In the genomic region with DNA sequence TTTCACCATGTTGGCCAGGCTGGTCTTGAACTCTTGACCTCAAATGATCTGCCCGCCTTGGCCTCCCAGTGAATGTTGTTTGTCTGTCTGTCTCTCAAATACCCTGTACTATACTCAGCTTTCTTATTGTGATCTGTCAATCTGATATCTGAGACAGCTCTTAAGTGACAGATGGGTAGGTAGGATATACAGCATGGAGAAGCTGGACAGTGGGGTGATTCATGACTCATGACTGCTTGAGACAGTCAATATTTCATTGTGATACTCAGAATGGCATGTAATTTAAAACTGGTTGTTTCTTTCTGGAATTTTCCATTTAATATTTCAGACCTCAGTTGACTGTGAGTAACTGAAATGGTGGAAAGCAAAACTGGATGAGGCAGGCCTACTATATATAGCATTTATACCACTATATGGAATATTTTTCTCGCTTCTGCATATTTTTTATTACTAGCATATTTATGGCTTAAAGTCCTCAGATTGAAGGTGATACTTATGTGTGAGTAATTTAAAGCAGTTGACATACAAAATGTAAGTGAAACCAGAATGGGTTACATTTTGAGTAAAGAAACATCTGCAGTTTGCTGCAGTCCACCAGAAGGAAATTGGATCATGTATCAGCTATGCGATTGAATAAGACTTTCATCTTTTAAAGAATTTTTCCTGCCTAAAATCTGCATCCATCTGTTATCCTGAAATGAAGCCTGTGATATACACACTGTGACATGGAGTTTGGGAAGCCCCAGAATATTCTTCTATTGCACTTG, we compare ENCODE assay signal across 10 cellular contexts. TPM values are rescaled to one million over a fixed set of nuclear protein-coding genes. Genes with fewer than 3 reads are reported as not detected.
DNase-seq lines count a peak whose midpoint lies in the region; ATAC-seq, FAIRE-seq and TF ChIP-seq lines count a peak whose summit lies in the region.
"Had no signal": no experiment of that assay in that cellular context is flagged by ENCODE, and none has a peak within 500 bp of the region (broad histone marks: within the 10 kb centered on the region; RNA-seq: fewer than 3 reads in every experiment).

No MANE protein-coding gene starts in this region.

- TF ChIP-seq RAD21 in GM12878 (IDR thresholded peaks at IDR 0.05; ENCODE audit: insufficient read depth, low read depth, low read length): no peak

- WGBS in GM12878 (ENCODE audit: insufficient coverage, insufficient replicate concordance, low lambda C conversion rate, missing lambda C conversion rate): 33% methylated on average over 3 of the region's 3 CpGs

- H3K4me1 ChIP-seq in GM12878 (ENCODE audit: control insufficient read depth, insufficient read depth, low read length): peaks cover 25% of the 10 kb centered on the region

- no peak overlapping the region for H3K4me3 Mint-ChIP-seq in activated T-helper 1 cell treated with anti-CD3 and anti-CD28 coated beads, Interleukin-12 subunit alpha, Interleukin-12 subunit beta, Interleukin-2, Interleukin-4 antibody, amounts not matched to agents 30 ng/mL and 10 ng/mL and 1 ng/mL, durations not matched to agents 14 hours and 24 hours and 36 hours

- H3K4me2 ChIP-seq in GM12878 (ENCODE audit: control insufficient read depth, insufficient read depth): peak overlapping the region; percentile 53; the same call in 1 of the 2 replicates
- H3K4me2 ChIP-seq: BLaER1 had no signal

- H3K36me3 Mint-ChIP-seq in activated T-helper 1 cell treated with anti-CD3 and anti-CD28 coated beads, Interleukin-12 subunit alpha, Interleukin-12 subunit beta, Interleukin-2, Interleukin-4 antibody, amounts not matched to agents 30 ng/mL and 10 ng/mL and 1 ng/mL, durations not matched to agents 14 hours and 24 hours and 36 hours (ENCODE audit: low read depth): no peaks in the 10 kb centered on the region

- H3K27ac ChIP-seq in GM12878 (ENCODE audit: control insufficient read depth, insufficient read depth): no peak overlapping the region
- H3K27ac ChIP-seq: BLaER1 had no signal

- H3K4me1 Mint-ChIP-seq in activated T-helper 1 cell treated with anti-CD3 and anti-CD28 coated beads, Interleukin-12 subunit alpha, Interleukin-12 subunit beta, Interleukin-2, Interleukin-4 antibody, amounts not matched to agents 30 ng/mL and 10 ng/mL and 1 ng/mL, durations not matched to agents 14 hours and 24 hours and 36 hours (ENCODE audit: low read depth): no peaks in the 10 kb centered on the region

- no peak overlapping the region for H3K4me3 ChIP-seq in GM12878
- H3K4me3 ChIP-seq: BLaER1 had no signal

- peaks cover 1% of the 10 kb centered on the region for H3K27me3 Mint-ChIP-seq in activated T-helper 1 cell treated with anti-CD3 and anti-CD28 coated beads, Interleukin-12 subunit alpha, Interleukin-12 subunit beta, Interleukin-2, Interleukin-4 antibody, amounts not matched to agents 30 ng/mL and 10 ng/mL and 1 ng/mL, durations not matched to agents 14 hours and 24 hours and 36 hours (ENCODE audit: insufficient read depth)

- no peaks in the 10 kb centered on the region for H3K79me2 ChIP-seq in GM12878 (ENCODE audit: control insufficient read depth, insufficient read depth, low read length)

- TF ChIP-seq POLR2A in GM12878 (IDR thresholded peaks at IDR 0.05; ENCODE audit: low read depth, low read length): no peak

- intact Hi-C loops in GM12878 (cut with micrococcal nuclease; ENCODE audit: unreplicated experiment): no loop called here
- intact Hi-C loops in activated T-helper 1 cell treated with anti-CD3 and anti-CD28 coated beads, Interleukin-12 subunit alpha, Interleukin-12 subunit beta, Interleukin-2, Interleukin-4 antibody, amounts not matched to agents 30 ng/mL and 10 ng/mL and 1 ng/mL, durations not matched to agents 14 hours and 24 hours and 36 hours (cut with micrococcal nuclease): no loop called here

- ATAC-seq in GM19452 (IDR thresholded peaks at IDR 0.05; ENCODE audit: unreplicated experiment): peak; percentile 68
- peak; percentile 70 for ATAC-seq in HG03064 (IDR thresholded peaks at IDR 0.05; ENCODE audit: low read depth, unreplicated experiment)
- ATAC-seq in GM12878: peak; percentile 73

- H3K9me3 Mint-ChIP-seq in activated T-helper 1 cell treated with anti-CD3 and anti-CD28 coated beads, Interleukin-12 subunit alpha, Interleukin-12 subunit beta, Interleukin-2, Interleukin-4 antibody, amounts not matched to agents 30 ng/mL and 10 ng/mL and 1 ng/mL, durations not matched to agents 14 hours and 24 hours and 36 hours: no peaks in the 10 kb centered on the region

- peak; percentile 49 for FAIRE-seq in GM12878 (lab: Jason Lieb, UNC)

- no peaks in the 10 kb centered on the region for H4K20me1 ChIP-seq in GM12878 (ENCODE audit: control insufficient read depth, insufficient read depth)
- H4K20me1 ChIP-seq: BLaER1 had no signal

- H2AFZ ChIP-seq in GM12878 (ENCODE audit: control insufficient read depth, low read depth, low read length): no peak overlapping the region

- SMC1A ChIA-PET in GM12878 (lab: Charles Lee; ENCODE audit: uncharacterized antibody, unreplicated experiment): interaction anchor here (1.3 kb wide), 1 partner anchor 22 kb away, joined by 4 read pairs; no protein-coding TSS in a partner anchor

- POLR2A ChIA-PET in GM12878 (lab: Charles Lee): interaction anchor here (0.7 kb wide), 1 partner anchor 14 kb away, joined by 3 read pairs; no protein-coding TSS in a partner anchor

- CTCF ChIA-PET in GM12878 (lab: Yijun Ruan, JAX): interaction anchor here (1.9 kb wide), 1 partner anchor 22 kb away, joined by 5 read pairs; no protein-coding TSS in a partner anchor

- DNase-seq in AG20443 (ENCODE audit: low spot score) (peak; percentile 16), GM12878 (ENCODE audit: low read depth, low spot score) (no peak), SHP77 treated with DMSO at 0.1 percent for 48 hours (lab: John Stamatoyannopoulos, UW) (no peak), MV-4-11 (lab: John Stamatoyannopoulos, UW) (no peak), NCI-H2029 (lab: John Stamatoyannopoulos, UW) (no peak)
- DNase-seq in activated T-helper 1 cell treated with anti-CD3 and anti-CD28 coated beads, Interleukin-12 subunit alpha, Interleukin-12 subunit beta, Interleukin-2, Interleukin-4 antibody, amounts not matched to agents 30 ng/mL and 10 ng/mL and 1 ng/mL, durations not matched to agents 14 hours and 24 hours and 36 hours (ENCODE audit: low spot score): no peak
- DNase-seq: activated CD8-positive, alpha-beta memory T cell treated with anti-CD3 and anti-CD28 coated beads for 24 hours had no signal

- no peak for TF ChIP-seq EP300 in GM12878 (IDR thresholded peaks at IDR 0.05; ENCODE audit: borderline replicate concordance in 1 of 2, control insufficient read depth in 1 of 2, low read depth in 2 of 2, low read length in 2 of 2)

- H3K36me3 ChIP-seq in GM12878 (ENCODE audit: control insufficient read depth in 2 of 2, insufficient read depth in 2 of 2, low read length in 1 of 2): no peaks in the 10 kb centered on the region
- H3K36me3 ChIP-seq: BLaER1 had no signal

- no TSS peak for BruUV-seq in GM12878 (replicated peaks; lab: Mats Ljungman, UMichigan)

- TF ChIP-seq CTCF in GM12878 (IDR thresholded peaks at IDR 0.05 in 2 of 3, conservative IDR thresholded peaks at IDR 0.05 in 1 of 3; ENCODE audit: control insufficient read depth in 2 of 3, extremely low read depth in 1 of 3, insufficient read depth in 1 of 3, low read depth in 3 of 3, low read length in 3 of 3): no peak

- in situ Hi-C loops in GM12878 (cut with MboI): no loop called here

- H3K9ac ChIP-seq in GM12878 (ENCODE audit: control insufficient read depth, insufficient read depth, low read length): no peak overlapping the region
- H3K9ac ChIP-seq: BLaER1 had no signal

- no peak overlapping the region for H3K27ac Mint-ChIP-seq in activated T-helper 1 cell treated with anti-CD3 and anti-CD28 coated beads, Interleukin-12 subunit alpha, Interleukin-12 subunit beta, Interleukin-2, Interleukin-4 antibody, amounts not matched to agents 30 ng/mL and 10 ng/mL and 1 ng/mL, durations not matched to agents 14 hours and 24 hours and 36 hours

- H3K27me3 ChIP-seq in GM12878 (replicated peaks in 1 of 2; ENCODE audit: control insufficient read depth in 2 of 2, insufficient read depth in 2 of 2, low read length in 1 of 2): no peaks in the 10 kb centered on the region
- H3K27me3 ChIP-seq: BLaER1 had no signal

- RAD21 ChIA-PET in GM12878 (lab: Charles Lee; ENCODE audit: unreplicated experiment): no interaction called here

- no peaks in the 10 kb centered on the region for H3K9me3 ChIP-seq in GM12878 (replicated peaks; ENCODE audit: control insufficient read depth, insufficient read depth, low read length)
- H3K9me3 ChIP-seq: BLaER1 had no signal

TF ChIP-seq in GM12878, 131 proteins besides CTCF, POLR2A, EP300 and RAD21 (continues in another document):
- 0 out of 2 replicates have a peak, but pooled peaks have one; percentile 10 for TF ChIP-seq GABPA (IDR thresholded peaks at IDR 0.05; ENCODE audit: low read depth)
- TF ChIP-seq, protein P1, sequence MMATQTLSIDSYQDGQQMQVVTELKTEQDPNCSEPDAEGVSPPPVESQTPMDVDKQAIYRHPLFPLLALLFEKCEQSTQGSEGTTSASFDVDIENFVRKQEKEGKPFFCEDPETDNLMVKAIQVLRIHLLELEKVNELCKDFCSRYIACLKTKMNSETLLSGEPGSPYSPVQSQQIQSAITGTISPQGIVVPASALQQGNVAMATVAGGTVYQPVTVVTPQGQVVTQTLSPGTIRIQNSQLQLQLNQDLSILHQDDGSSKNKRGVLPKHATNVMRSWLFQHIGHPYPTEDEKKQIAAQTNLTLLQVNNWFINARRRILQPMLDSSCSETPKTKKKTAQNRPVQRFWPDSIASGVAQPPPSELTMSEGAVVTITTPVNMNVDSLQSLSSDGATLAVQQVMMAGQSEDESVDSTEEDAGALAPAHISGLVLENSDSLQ (IDR thresholded peaks at IDR 0.05): peak; percentile 38

RNA-seq across cellular contexts. Expression of a gene that starts 22.3 kb away (rescaled TPM):
- 15.7 and 16.7 TPM in 2 replicates for total RNA-seq in GM12878 (2013; cell fraction: nucleolus; rRNA removed)
- total RNA-seq in GM12878 (2014; rRNA removed): 4.1 and 4.7 TPM in 2 replicates
- 6.3 and 8.6 TPM in 2 replicates for total RNA-seq in GM12878 (2014; rRNA removed; fragmentation: Illumina TruSeq; extraction: Trizol)
- 4.5 and 4.9 TPM in 2 replicates for total RNA-seq in GM12878 (2021)
- polyA plus RNA-seq in GM12878 (2011; ENCODE audit: low read depth): 0.67 TPM
- 3.1 and 3.5 TPM in 2 replicates for polyA plus RNA-seq in GM12878 (2011; rRNA removed)
- polyA plus RNA-seq in GM12878 (2011; cell fraction: cytosol; rRNA removed): 2.3 and 2.9 TPM in 2 replicates
- polyA plus RNA-seq in GM12878 (2011; cell fraction: nucleus; rRNA removed): 2.6 and 2.9 TPM in 2 replicates
- 0.57 and 1.5 TPM in 2 replicates for polyA plus RNA-seq in GM12878 (2012)
- polyA plus RNA-seq in GM12878 (2014; fragmentation: Illumina TruSeq; extraction: Trizol): 5.8 and 5.9 TPM in 2 replicates
- polyA plus RNA-seq in GM12878 (2014; fragmentation: Nextera tagmentation; extraction: Ambion mirVana): 1 to 10 TPM; 1.8 to 1.9 TPM
- 2.5 and 2.6 TPM in 2 replicates for polyA plus RNA-seq in GM12878 (2014; rRNA removed)
- polyA plus RNA-seq in GM12878 (2016; fragmentation: Nextera tagmentation; extraction: Ambion mirVana): 1 to 10 TPM; 1.9 to 2.8 TPM
- 6.2 and 6.3 TPM in 2 replicates for polyA minus RNA-seq in GM12878 (2011; rRNA and poly(A)+ RNA removed)
- 2.0 and 3.2 TPM in 2 replicates for polyA minus RNA-seq in GM12878 (2011; cell fraction: cytosol; rRNA and poly(A)+ RNA removed)
- 3.7 and 7.1 TPM in 2 replicates for polyA minus RNA-seq in GM12878 (2011; cell fraction: nucleus; rRNA and poly(A)+ RNA removed)
- total RNA-seq in activated T-helper 1 cell treated with anti-CD3 and anti-CD28 coated beads, Interleukin-12 subunit alpha, Interleukin-12 subunit beta, Interleukin-2, Interleukin-4 antibody, amounts not matched to agents 30 ng/mL and 10 ng/mL and 1 ng/mL, durations not matched to agents 14 hours and 24 hours and 36 hours: 0.10 and 0.24 TPM in 2 replicates
